ENCODE assay signal across 2 cellular contexts in the genomic region with DNA sequence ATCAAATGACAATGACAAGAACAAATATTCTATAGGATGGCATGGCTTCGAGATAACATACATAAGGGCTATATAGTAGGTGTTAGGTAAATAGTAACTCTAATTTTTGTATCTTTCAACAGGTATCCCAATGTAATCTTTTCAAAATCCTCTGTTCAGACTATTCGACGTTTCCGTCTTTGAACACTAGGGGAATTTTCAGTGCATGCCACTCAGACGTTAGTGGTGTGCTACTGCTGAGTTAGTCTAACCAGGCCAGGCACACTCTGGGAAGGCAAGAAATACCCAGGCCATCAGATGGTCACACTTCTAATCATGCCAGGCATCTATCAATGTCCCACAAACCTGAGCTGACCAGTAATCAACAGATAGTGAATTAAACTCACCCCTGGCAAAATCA.
TF ChIP-seq lines count a peak whose summit lies in the region.

No MANE protein-coding gene starts in this region.

TF ChIP-seq in GM23338, 12 proteins besides CTCF, POLR2A, EP300 and RAD21 (continued from another document):
- TF ChIP-seq, protein P1, sequence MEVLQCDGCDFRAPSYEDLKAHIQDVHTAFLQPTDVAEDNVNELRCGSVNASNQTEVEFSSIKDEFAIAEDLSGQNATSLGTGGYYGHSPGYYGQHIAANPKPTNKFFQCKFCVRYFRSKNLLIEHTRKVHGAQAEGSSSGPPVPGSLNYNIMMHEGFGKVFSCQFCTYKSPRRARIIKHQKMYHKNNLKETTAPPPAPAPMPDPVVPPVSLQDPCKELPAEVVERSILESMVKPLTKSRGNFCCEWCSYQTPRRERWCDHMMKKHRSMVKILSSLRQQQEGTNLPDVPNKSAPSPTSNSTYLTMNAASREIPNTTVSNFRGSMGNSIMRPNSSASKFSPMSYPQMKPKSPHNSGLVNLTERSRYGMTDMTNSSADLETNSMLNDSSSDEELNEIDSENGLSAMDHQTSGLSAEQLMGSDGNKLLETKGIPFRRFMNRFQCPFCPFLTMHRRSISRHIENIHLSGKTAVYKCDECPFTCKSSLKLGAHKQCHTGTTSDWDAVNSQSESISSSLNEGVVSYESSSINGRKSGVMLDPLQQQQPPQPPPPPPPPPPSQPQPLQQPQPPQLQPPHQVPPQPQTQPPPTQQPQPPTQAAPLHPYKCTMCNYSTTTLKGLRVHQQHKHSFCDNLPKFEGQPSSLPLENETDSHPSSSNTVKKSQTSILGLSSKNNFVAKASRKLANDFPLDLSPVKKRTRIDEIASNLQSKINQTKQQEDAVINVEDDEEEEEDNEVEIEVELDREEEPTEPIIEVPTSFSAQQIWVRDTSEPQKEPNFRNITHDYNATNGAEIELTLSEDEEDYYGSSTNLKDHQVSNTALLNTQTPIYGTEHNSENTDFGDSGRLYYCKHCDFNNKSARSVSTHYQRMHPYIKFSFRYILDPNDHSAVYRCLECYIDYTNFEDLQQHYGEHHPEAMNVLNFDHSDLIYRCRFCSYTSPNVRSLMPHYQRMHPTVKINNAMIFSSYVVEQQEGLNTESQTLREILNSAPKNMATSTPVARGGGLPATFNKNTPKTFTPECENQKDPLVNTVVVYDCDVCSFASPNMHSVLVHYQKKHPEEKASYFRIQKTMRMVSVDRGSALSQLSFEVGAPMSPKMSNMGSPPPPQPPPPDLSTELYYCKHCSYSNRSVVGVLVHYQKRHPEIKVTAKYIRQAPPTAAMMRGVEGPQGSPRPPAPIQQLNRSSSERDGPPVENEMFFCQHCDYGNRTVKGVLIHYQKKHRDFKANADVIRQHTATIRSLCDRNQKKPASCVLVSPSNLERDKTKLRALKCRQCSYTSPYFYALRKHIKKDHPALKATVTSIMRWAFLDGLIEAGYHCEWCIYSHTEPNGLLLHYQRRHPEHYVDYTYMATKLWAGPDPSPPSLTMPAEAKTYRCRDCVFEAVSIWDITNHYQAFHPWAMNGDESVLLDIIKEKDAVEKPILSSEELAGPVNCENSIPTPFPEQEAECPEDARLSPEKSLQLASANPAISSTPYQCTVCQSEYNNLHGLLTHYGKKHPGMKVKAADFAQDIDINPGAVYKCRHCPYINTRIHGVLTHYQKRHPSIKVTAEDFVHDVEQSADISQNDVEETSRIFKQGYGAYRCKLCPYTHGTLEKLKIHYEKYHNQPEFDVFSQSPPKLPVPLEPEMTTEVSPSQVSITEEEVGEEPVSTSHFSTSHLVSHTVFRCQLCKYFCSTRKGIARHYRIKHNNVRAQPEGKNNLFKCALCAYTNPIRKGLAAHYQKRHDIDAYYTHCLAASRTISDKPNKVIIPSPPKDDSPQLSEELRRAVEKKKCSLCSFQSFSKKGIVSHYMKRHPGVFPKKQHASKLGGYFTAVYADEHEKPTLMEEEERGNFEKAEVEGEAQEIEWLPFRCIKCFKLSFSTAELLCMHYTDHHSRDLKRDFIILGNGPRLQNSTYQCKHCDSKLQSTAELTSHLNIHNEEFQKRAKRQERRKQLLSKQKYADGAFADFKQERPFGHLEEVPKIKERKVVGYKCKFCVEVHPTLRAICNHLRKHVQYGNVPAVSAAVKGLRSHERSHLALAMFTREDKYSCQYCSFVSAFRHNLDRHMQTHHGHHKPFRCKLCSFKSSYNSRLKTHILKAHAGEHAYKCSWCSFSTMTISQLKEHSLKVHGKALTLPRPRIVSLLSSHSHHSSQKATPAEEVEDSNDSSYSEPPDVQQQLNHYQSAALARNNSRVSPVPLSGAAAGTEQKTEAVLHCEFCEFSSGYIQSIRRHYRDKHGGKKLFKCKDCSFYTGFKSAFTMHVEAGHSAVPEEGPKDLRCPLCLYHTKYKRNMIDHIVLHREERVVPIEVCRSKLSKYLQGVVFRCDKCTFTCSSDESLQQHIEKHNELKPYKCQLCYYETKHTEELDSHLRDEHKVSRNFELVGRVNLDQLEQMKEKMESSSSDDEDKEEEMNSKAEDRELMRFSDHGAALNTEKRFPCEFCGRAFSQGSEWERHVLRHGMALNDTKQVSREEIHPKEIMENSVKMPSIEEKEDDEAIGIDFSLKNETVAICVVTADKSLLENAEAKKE (CRISPR knock-in tag; IDR thresholded peaks at IDR 0.05): no peak
- TF ChIP-seq, protein P2, sequence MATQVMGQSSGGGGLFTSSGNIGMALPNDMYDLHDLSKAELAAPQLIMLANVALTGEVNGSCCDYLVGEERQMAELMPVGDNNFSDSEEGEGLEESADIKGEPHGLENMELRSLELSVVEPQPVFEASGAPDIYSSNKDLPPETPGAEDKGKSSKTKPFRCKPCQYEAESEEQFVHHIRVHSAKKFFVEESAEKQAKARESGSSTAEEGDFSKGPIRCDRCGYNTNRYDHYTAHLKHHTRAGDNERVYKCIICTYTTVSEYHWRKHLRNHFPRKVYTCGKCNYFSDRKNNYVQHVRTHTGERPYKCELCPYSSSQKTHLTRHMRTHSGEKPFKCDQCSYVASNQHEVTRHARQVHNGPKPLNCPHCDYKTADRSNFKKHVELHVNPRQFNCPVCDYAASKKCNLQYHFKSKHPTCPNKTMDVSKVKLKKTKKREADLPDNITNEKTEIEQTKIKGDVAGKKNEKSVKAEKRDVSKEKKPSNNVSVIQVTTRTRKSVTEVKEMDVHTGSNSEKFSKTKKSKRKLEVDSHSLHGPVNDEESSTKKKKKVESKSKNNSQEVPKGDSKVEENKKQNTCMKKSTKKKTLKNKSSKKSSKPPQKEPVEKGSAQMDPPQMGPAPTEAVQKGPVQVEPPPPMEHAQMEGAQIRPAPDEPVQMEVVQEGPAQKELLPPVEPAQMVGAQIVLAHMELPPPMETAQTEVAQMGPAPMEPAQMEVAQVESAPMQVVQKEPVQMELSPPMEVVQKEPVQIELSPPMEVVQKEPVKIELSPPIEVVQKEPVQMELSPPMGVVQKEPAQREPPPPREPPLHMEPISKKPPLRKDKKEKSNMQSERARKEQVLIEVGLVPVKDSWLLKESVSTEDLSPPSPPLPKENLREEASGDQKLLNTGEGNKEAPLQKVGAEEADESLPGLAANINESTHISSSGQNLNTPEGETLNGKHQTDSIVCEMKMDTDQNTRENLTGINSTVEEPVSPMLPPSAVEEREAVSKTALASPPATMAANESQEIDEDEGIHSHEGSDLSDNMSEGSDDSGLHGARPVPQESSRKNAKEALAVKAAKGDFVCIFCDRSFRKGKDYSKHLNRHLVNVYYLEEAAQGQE (IDR thresholded peaks at IDR 0.05; ENCODE audit: unreplicated experiment): no peak

TF ChIP-seq in SK-N-SH treated with all-trans-retinoic acid at 6 μM for 48 hours, 23 proteins besides CTCF, POLR2A, EP300 and RAD21 (continued from another document):
- TF ChIP-seq PPARA (CRISPR knock-in tag; IDR thresholded peaks at IDR 0.05; ENCODE audit: borderline replicate concordance) (no peak), ZFP30 (CRISPR knock-in tag; IDR thresholded peaks at IDR 0.05) (no peak), ZNF565 (CRISPR knock-in tag; conservative IDR thresholded peaks at IDR 0.05; ENCODE audit: low read depth) (no peak), ZNF8 (CRISPR knock-in tag; IDR thresholded peaks at IDR 0.05) (no peak), ZFP3 (CRISPR knock-in tag; IDR thresholded peaks at IDR 0.05) (no peak)
- TF ChIP-seq, protein P3, sequence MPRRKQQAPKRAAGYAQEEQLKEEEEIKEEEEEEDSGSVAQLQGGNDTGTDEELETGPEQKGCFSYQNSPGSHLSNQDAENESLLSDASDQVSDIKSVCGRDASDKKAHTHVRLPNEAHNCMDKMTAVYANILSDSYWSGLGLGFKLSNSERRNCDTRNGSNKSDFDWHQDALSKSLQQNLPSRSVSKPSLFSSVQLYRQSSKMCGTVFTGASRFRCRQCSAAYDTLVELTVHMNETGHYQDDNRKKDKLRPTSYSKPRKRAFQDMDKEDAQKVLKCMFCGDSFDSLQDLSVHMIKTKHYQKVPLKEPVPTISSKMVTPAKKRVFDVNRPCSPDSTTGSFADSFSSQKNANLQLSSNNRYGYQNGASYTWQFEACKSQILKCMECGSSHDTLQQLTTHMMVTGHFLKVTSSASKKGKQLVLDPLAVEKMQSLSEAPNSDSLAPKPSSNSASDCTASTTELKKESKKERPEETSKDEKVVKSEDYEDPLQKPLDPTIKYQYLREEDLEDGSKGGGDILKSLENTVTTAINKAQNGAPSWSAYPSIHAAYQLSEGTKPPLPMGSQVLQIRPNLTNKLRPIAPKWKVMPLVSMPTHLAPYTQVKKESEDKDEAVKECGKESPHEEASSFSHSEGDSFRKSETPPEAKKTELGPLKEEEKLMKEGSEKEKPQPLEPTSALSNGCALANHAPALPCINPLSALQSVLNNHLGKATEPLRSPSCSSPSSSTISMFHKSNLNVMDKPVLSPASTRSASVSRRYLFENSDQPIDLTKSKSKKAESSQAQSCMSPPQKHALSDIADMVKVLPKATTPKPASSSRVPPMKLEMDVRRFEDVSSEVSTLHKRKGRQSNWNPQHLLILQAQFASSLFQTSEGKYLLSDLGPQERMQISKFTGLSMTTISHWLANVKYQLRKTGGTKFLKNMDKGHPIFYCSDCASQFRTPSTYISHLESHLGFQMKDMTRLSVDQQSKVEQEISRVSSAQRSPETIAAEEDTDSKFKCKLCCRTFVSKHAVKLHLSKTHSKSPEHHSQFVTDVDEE (CRISPR knock-in tag; IDR thresholded peaks at IDR 0.05): no peak
- TF ChIP-seq, protein P4, sequence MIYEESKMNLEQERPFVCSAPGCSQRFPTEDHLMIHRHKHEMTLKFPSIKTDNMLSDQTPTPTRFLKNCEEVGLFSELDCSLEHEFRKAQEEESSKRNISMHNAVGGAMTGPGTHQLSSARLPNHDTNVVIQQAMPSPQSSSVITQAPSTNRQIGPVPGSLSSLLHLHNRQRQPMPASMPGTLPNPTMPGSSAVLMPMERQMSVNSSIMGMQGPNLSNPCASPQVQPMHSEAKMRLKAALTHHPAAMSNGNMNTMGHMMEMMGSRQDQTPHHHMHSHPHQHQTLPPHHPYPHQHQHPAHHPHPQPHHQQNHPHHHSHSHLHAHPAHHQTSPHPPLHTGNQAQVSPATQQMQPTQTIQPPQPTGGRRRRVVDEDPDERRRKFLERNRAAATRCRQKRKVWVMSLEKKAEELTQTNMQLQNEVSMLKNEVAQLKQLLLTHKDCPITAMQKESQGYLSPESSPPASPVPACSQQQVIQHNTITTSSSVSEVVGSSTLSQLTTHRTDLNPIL (CRISPR knock-in tag; IDR thresholded peaks at IDR 0.05; ENCODE audit: low read depth): no peak
TF ChIP-seq in SK-N-SH treated with all-trans-retinoic acid at 6 μM for 48 hours: peak in this region for 0.
